ENCODE assay signal across 8 cellular contexts in the genomic region with DNA sequence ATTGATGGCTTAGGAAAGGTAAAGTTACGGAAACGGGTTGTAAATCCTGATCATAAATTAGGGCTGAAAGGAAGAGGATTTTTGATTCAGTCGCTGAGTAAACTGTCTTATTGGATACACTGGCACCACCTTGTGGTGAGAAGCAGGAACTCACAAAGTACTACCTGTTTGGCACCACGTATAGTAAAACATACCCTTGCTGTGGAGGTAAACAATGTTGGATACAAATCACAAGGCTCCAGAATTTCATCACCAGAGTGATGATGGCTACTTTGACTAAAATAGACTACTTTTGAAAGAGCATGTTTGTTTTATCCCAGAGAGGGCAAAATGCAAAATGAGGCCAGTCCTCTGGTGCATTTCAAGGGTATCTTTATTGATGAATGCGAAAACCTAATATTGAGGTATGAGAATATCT.
DNase-seq lines count a peak whose midpoint lies in the region; ATAC-seq, FAIRE-seq and TF ChIP-seq lines count a peak whose summit lies in the region.

No MANE protein-coding gene starts in this region.

- FAIRE-seq in H54 (lab: Jason Lieb, UNC) = peak; percentile 65

- H3K9me3 ChIP-seq in Karpas-422 (ENCODE audit: low read length) (no peaks in the 10 kb centered on the region), PC-3 (ENCODE audit: low read length) (no peaks in the 10 kb centered on the region), body of pancreas (no peaks in the 10 kb centered on the region)

- H3K4me3 ChIP-seq in Karpas-422 (ENCODE audit: low read length) (peak overlapping the region; percentile 17; the same call in 1 of the 2 replicates), PC-3 (ENCODE audit: low read length) (no peak overlapping the region), body of pancreas (no peak overlapping the region)

- ATAC-seq in PC-3 (peak; percentile 75), body of pancreas (peak; percentile 74)

- POLR2A ChIA-PET in PC-3 (lab: Charles Lee; ENCODE audit: unreplicated experiment) = no interaction called here

- H3K9me2 ChIP-seq in Karpas-422 (replicated peaks; ENCODE audit: insufficient read depth, low read length) (no peaks in the 10 kb centered on the region), PC-3 (replicated peaks; ENCODE audit: low read length) (no peaks in the 10 kb centered on the region)

- H3K27me3 ChIP-seq in Karpas-422 (ENCODE audit: low read length) (no peaks in the 10 kb centered on the region), PC-3 (ENCODE audit: low read length) (no peaks in the 10 kb centered on the region), body of pancreas (no peaks in the 10 kb centered on the region)

- peak; percentile 24 for DNase-seq in activated naive CD4-positive, alpha-beta T cell treated with Interleukin-2 at 50 U/mL for 16 hours
- DNase-seq in activated naive CD4-positive, alpha-beta T cell (lab: John Stamatoyannopoulos, UW) = no peak
- DNase-seq in H54 (ENCODE audit: insufficient read length, low spot score) = no peak
- DNase-seq in Karpas-422 = peak; percentile 91
- DNase-seq in PC-3 = peak; percentile 85
- peak; percentile 61 to 78 (median 70) for DNase-seq in body of pancreas
- DNase-seq in islet precursor cell = peak; percentile 64
- DNase-seq in stimulated activated CD4-positive, alpha-beta T cell treated with anti-CD3 and anti-CD28 coated beads, Interleukin-4, amount 100 ng/mL, for 24 hours = peak; percentile 35

- peaks cover 49% of the 10 kb centered on the region for H3K4me1 ChIP-seq in Karpas-422 (ENCODE audit: low read length)
- H3K4me1 ChIP-seq in PC-3 (ENCODE audit: insufficient read depth, low read length) = peaks cover 5% of the 10 kb centered on the region
- no peaks in the 10 kb centered on the region for H3K4me1 ChIP-seq in body of pancreas

- TF ChIP-seq CTCF in PC-3 (conservative IDR thresholded peaks at IDR 0.05; ENCODE audit: low read depth, low read length) (peak; percentile 97), body of pancreas (IDR thresholded peaks at IDR 0.05) (peak; percentile 32 to 82 (median 72))

- TF ChIP-seq POLR2A in H54 (IDR thresholded peaks at IDR 0.05; ENCODE audit: low read depth, low read length) (no peak), body of pancreas (IDR thresholded peaks at IDR 0.05) (no peak)

- peak overlapping the region; percentile 83 for H3K27ac ChIP-seq in Karpas-422 (ENCODE audit: low read length)
- no peak overlapping the region for H3K27ac ChIP-seq in PC-3 (ENCODE audit: low read length)
- H3K27ac ChIP-seq in body of pancreas = no peak overlapping the region

- H3F3A ChIP-seq in PC-3 (ENCODE audit: low read length, unreplicated experiment) = no peaks in the 10 kb centered on the region

- 19 to 24% methylated on average over 5 of the region's 5 CpGs for WGBS in body of pancreas, 2 donors

- H2AFZ ChIP-seq in Karpas-422 (ENCODE audit: low read length) (peak overlapping the region; percentile 64), PC-3 (ENCODE audit: low read length) (no peak overlapping the region)

- CTCF ChIA-PET in PC-3 (lab: Charles Lee) = no interaction called here

- H3K4me2 ChIP-seq in Karpas-422 (ENCODE audit: low read depth, low read length, poor library complexity, severe bottlenecking) = peak overlapping the region; percentile 58
- no peak overlapping the region for H3K4me2 ChIP-seq in PC-3 (ENCODE audit: low read length)

- H3K79me2 ChIP-seq in Karpas-422 (ENCODE audit: low read length) (no peaks in the 10 kb centered on the region), PC-3 (ENCODE audit: low read length) (no peaks in the 10 kb centered on the region)

- H4K20me1 ChIP-seq in Karpas-422 (ENCODE audit: insufficient read depth, low read depth, low read length) = no peaks in the 10 kb centered on the region
- no peaks in the 10 kb centered on the region for H4K20me1 ChIP-seq in PC-3 (ENCODE audit: low read length)

- H3K9ac ChIP-seq in Karpas-422 (ENCODE audit: low read length) (peak overlapping the region; percentile 40), PC-3 (ENCODE audit: low read length) (no peak overlapping the region)

- no peaks in the 10 kb centered on the region for H3K36me3 ChIP-seq in Karpas-422 (ENCODE audit: insufficient read depth, low read length)
- no peaks in the 10 kb centered on the region for H3K36me3 ChIP-seq in PC-3 (ENCODE audit: low read depth, low read length)
- no peaks in the 10 kb centered on the region for H3K36me3 ChIP-seq in body of pancreas (replicated peaks in 1 of 2; ENCODE audit: insufficient read depth in 1 of 2, low read depth in 2 of 2)

- intact Hi-C loops in PC-3 (cut with micrococcal nuclease) (loop anchor here (1.0 kb wide), 1 partner anchor 1798 kb away; no protein-coding TSS in a partner anchor), body of pancreas (cut with DNase I) (no loop called here)

- BruUV-seq in PC-3 (replicated peaks; lab: Mats Ljungman, UMichigan) = no TSS peak

Comparison
In these comparisons a context has a peak if more than half of its experiments do, and no peak if none do; other contexts are left out.
1. DNase-seq: peak in activated naive CD4-positive, alpha-beta T cell treated with Interleukin-2 at 50 U/mL for 16 hours (single experiment), Karpas-422 (single experiment), PC-3 (single experiment), body of pancreas (4 of 4), islet precursor cell (single experiment) and stimulated activated CD4-positive, alpha-beta T cell treated with anti-CD3 and anti-CD28 coated beads, Interleukin-4, amount 100 ng/mL, for 24 hours (single experiment); none in activated naive CD4-positive, alpha-beta T cell (0 of 4) and H54 (single experiment).